Comparison of ENCODE assay signal across 10 cellular contexts in genomic region chr20:62181808-62182207, GRCh38. TPM values are rescaled to one million over a fixed set of nuclear protein-coding genes. Genes with fewer than 3 reads are reported as not detected.
DNase-seq lines count a peak whose midpoint lies in the region; ATAC-seq and TF ChIP-seq lines count a peak whose summit lies in the region.
"Had no signal": no experiment of that assay in that cellular context is flagged by ENCODE, and none has a peak within 500 bp of the region (broad histone marks: within the 10 kb centered on the region; RNA-seq: fewer than 3 reads in every experiment).

No MANE protein-coding gene starts in this region.

- H3K36me3 ChIP-seq in right atrium auricular region = peaks cover 13% of the 10 kb centered on the region
- no peaks in the 10 kb centered on the region for H3K36me3 ChIP-seq in right lobe of liver
- H3K36me3 ChIP-seq in vagina = no peaks in the 10 kb centered on the region

- peaks cover 0 to 14% of the 10 kb centered on the region in 2 donors for H3K4me1 ChIP-seq in right atrium auricular region
- peaks cover 0 to 66% (median 13%) of the 10 kb centered on the region in 4 donors for H3K4me1 ChIP-seq in right lobe of liver
- H3K4me1 ChIP-seq in vagina = peaks cover 39% of the 10 kb centered on the region

- H3K9me3 ChIP-seq in right atrium auricular region (no peaks in the 10 kb centered on the region), right lobe of liver (no peaks in the 10 kb centered on the region), vagina (no peaks in the 10 kb centered on the region)

- ATAC-seq in activated naive CD4-positive, alpha-beta T cell treated with anti-CD3 and anti-CD28 coated beads, Interleukin-2, amount 50 U/mL, for 72 hours = no peak
- no peak for ATAC-seq in right lobe of liver
- no peak for ATAC-seq in HG03460 (IDR thresholded peaks at IDR 0.05; ENCODE audit: unreplicated experiment)
- ATAC-seq in GM21515 (IDR thresholded peaks at IDR 0.05; ENCODE audit: unreplicated experiment) = no peak

- no peak for DNase-seq in right atrium auricular region (ENCODE audit: low spot score)
- no peak for DNase-seq in cardiac septum (ENCODE audit: low spot score)
- DNase-seq in activated naive CD4-positive, alpha-beta T cell treated with anti-CD3 and anti-CD28 coated beads, Interleukin-2, amount 50 U/mL, for 72 hours (ENCODE audit: low spot score in 2 of 2) = no peak
- no peak for DNase-seq in right lobe of liver
- DNase-seq in vagina (ENCODE audit: extremely low spot score in 2 of 2) = no peak
- DNase-seq in NCI-H748 (lab: John Stamatoyannopoulos, UW; ENCODE audit: unreplicated experiment) = no peak
- DNase-seq: foreskin melanocyte, SW 1271 had no signal

- H3K27ac ChIP-seq in right atrium auricular region = peak overlapping the region; percentile 95 to 97
- peak overlapping the region; percentile 95 to 98 (median 97) for H3K27ac ChIP-seq in right lobe of liver
- H3K27ac ChIP-seq in vagina = peak overlapping the region; percentile 93

- H3K27ac Mint-ChIP-seq in activated naive CD4-positive, alpha-beta T cell treated with anti-CD3 and anti-CD28 coated beads, Interleukin-2, amount 50 U/mL, for 72 hours = peak overlapping the region; percentile 90 to 91

- TF ChIP-seq CTCF in right atrium auricular region (IDR thresholded peaks at IDR 0.05) (no peak), right lobe of liver (IDR thresholded peaks at IDR 0.05) (no peak), vagina (IDR thresholded peaks at IDR 0.05) (no peak)

- no peak for TF ChIP-seq POLR2A in right lobe of liver (IDR thresholded peaks at IDR 0.05)
- TF ChIP-seq POLR2A in vagina (IDR thresholded peaks at IDR 0.05) = no peak

- H3K36me3 Mint-ChIP-seq in activated naive CD4-positive, alpha-beta T cell treated with anti-CD3 and anti-CD28 coated beads, Interleukin-2, amount 50 U/mL, for 72 hours = peaks cover 0 to 8% of the 10 kb centered on the region in 2 donors

- 78% methylated on average over 2 of the region's 2 CpGs for WGBS in right lobe of liver (ENCODE audit: insufficient coverage, low coverage, low lambda C conversion rate, missing lambda C conversion rate)

- intact Hi-C loops in cardiac septum (cut with DNase I) = loop anchor here (2.0 to 5.0 kb wide), 2 partner anchors 57 to 205 kb away; partner anchors contain the start of genes OSBPL2 and RPS21
- intact Hi-C loops in right lobe of liver (cut with DNase I) = no loop called here
- intact Hi-C loops in vagina (cut with DNase I) = no loop called here

- peak overlapping the region in 1 of 2 donors; percentile 100 for H3K4me3 ChIP-seq in right atrium auricular region
- peak overlapping the region in 2 of 3 donors; percentile 86 to 93 for H3K4me3 ChIP-seq in right lobe of liver
- H3K4me3 ChIP-seq in vagina = peak overlapping the region in 1 of 2 donors; percentile 95

- no peaks in the 10 kb centered on the region for H3K9me3 Mint-ChIP-seq in activated naive CD4-positive, alpha-beta T cell treated with anti-CD3 and anti-CD28 coated beads, Interleukin-2, amount 50 U/mL, for 72 hours

- no peaks in the 10 kb centered on the region for H3K27me3 ChIP-seq in right atrium auricular region
- H3K27me3 ChIP-seq in right lobe of liver = no peaks in the 10 kb centered on the region
- no peaks in the 10 kb centered on the region for H3K27me3 ChIP-seq in vagina

RNA-seq across cellular contexts. Expression of gene MTG2, which starts 1.0 kb away (rescaled TPM):
- total RNA-seq in right atrium auricular region = 10 to 100 TPM; 20.7 to 24.1 TPM
- 26.6 TPM for total RNA-seq in cardiac septum
- 10 to 100 TPM; 33.9 to 39.5 TPM for total RNA-seq in activated naive CD4-positive, alpha-beta T cell treated with anti-CD3 and anti-CD28 coated beads, Interleukin-2, amount 50 U/mL, for 72 hours
- 10 to 100 TPM; 27.0 to 45.6 (median 31.8) TPM for total RNA-seq in right lobe of liver
- total RNA-seq in vagina = 13.3 TPM

RNA-seq across cellular contexts. Expression of gene SS18L1, which starts 38.2 kb away (rescaled TPM):
- total RNA-seq in right atrium auricular region (1 to 10 TPM; 8.3 to 9.0 TPM), cardiac septum (8.0 TPM), right lobe of liver (10 to 100 TPM; 14.1 to 26.5 (median 23.7) TPM), vagina (25.3 TPM)
- total RNA-seq in activated naive CD4-positive, alpha-beta T cell treated with anti-CD3 and anti-CD28 coated beads, Interleukin-2, amount 50 U/mL, for 72 hours = 10 to 100 TPM; 21.7 to 52.4 TPM

RNA-seq across cellular contexts. Expression of gene HRH3, which starts 38.3 kb away (rescaled TPM):
- total RNA-seq in right atrium auricular region (not detected), cardiac septum (not detected), right lobe of liver (not detected), vagina (not detected)
- not detected for total RNA-seq in activated naive CD4-positive, alpha-beta T cell treated with anti-CD3 and anti-CD28 coated beads, Interleukin-2, amount 50 U/mL, for 72 hours

RNA-seq across cellular contexts. Expression of gene PSMA7, which starts 38.6 kb away (rescaled TPM):
- total RNA-seq in right atrium auricular region (100 to 1,000 TPM; 258 to 313 TPM), cardiac septum (198 TPM), right lobe of liver (100 to 1,000 TPM; 108 to 268 (median 116) TPM), vagina (319 TPM)
- total RNA-seq in activated naive CD4-positive, alpha-beta T cell treated with anti-CD3 and anti-CD28 coated beads, Interleukin-2, amount 50 U/mL, for 72 hours = 100 to 1,000 TPM; 253 to 333 TPM

RNA-seq across cellular contexts. Expression of gene OSBPL2, which starts 56.5 kb away (rescaled TPM):
- total RNA-seq in right atrium auricular region (10 to 100 TPM; 27.2 to 29.6 TPM), cardiac septum (55.1 TPM), right lobe of liver (10 to 100 TPM; 15.6 to 27.8 (median 21.2) TPM), vagina (51.3 TPM)
- 10 to 100 TPM; 30.0 to 49.5 TPM for total RNA-seq in activated naive CD4-positive, alpha-beta T cell treated with anti-CD3 and anti-CD28 coated beads, Interleukin-2, amount 50 U/mL, for 72 hours
